ENCODE assay signal across 23 cellular contexts in the genomic region with DNA sequence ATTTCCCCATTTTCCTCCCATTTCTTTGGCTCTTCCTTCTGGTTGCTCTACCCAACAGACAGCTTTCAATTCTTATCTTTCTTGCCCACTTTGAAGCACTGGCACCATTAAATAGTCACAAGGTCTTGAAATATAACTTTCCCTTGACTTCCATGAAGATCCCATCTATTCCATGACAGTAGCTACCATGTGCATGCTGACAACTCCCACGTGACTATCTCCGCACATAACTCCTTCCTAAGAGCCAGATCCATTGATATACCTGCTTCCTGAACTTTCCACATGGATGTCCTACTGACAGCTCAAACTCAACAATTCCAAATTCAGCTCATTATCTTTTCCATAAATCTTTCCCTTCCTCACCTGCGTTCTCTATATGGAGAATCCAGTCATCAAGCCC.
DNase-seq lines count a peak whose midpoint lies in the region; ATAC-seq, FAIRE-seq and TF ChIP-seq lines count a peak whose summit lies in the region.
"Had no signal": no experiment of that assay in that cellular context is flagged by ENCODE, and none has a peak within 500 bp of the region (broad histone marks: within the 10 kb centered on the region; RNA-seq: fewer than 3 reads in every experiment).

No MANE protein-coding gene starts in this region.

- DNase-seq in HepG2 (ENCODE audit: low spot score) (no peak), right lobe of liver (no peak), colonic mucosa (peak; percentile 14), osteoblast (ENCODE audit: insufficient read length, low spot score, missing footprints) (no peak), GM12891 (ENCODE audit: insufficient read length, low spot score) (no peak), H7 (no peak)
- DNase-seq: ACHN; AML-193; BE2C; CD4-positive, alpha-beta T cell; CD8-positive, alpha-beta memory T cell; DMS 273 treated with DMSO at 0.1 percent for 48 hours; DMS79; GDM1 had no signal

- H2AFZ ChIP-seq in HepG2 (ENCODE audit: low read length) (no peak overlapping the region), osteoblast (ENCODE audit: low read length) (no peak overlapping the region)
- H2AFZ ChIP-seq: GM23338 had no signal

- H3K27ac ChIP-seq in HepG2 (ENCODE audit: extremely low read length, insufficient read depth, low read length), result no peak overlapping the region
- no peak overlapping the region for H3K27ac ChIP-seq in right lobe of liver
- H3K27ac ChIP-seq in colonic mucosa, result peak overlapping the region; percentile 41
- no peak overlapping the region for H3K27ac ChIP-seq in osteoblast (ENCODE audit: low read depth, low read length)
- H3K27ac ChIP-seq: 22Rv1; BLaER1 treated with 17β-estradiol and CSF1 and Interleukin-3, amounts not matched to agents 10 nM and 100 nM had no signal

- TF ChIP-seq EP300 in HepG2 (IDR thresholded peaks at IDR 0.05; ENCODE audit: low read depth in 2 of 2, low read length in 2 of 2) (no peak), HepG2 (CRISPR knock-in tag; IDR thresholded peaks at IDR 0.05; ENCODE audit: borderline replicate concordance) (no peak)

- H3K79me2 ChIP-seq in HepG2 (ENCODE audit: insufficient read depth, low read length) (no peaks in the 10 kb centered on the region), osteoblast (ENCODE audit: insufficient read depth, low read length) (no peaks in the 10 kb centered on the region)

- in situ Hi-C loops in HepG2 (cut with HindIII; ENCODE audit: extremely low pct_ligation_motif_present, low pct_unique_long_range_greater_than_20kb), result no loop called here

- no TSS peak for BruUV-seq in HepG2 (replicated peaks; lab: Mats Ljungman, UMichigan)

- H3K9me3 ChIP-seq in HepG2 (ENCODE audit: low read length) (no peaks in the 10 kb centered on the region), right lobe of liver (no peaks in the 10 kb centered on the region), colonic mucosa (no peaks in the 10 kb centered on the region), osteoblast (ENCODE audit: low read depth, low read length) (no peaks in the 10 kb centered on the region)
- H3K9me3 ChIP-seq: BE2C, HAP-1 had no signal

- WGBS in HepG2 (ENCODE audit: low lambda C conversion rate), result 77% methylated on average over 3 of the region's 3 CpGs
- 91% methylated on average over 3 of the region's 3 CpGs for WGBS in right lobe of liver (ENCODE audit: insufficient coverage, low coverage, low lambda C conversion rate, missing lambda C conversion rate)

- peaks cover 10% of the 10 kb centered on the region; the same call in 1 of the 2 replicates for H3K4me1 ChIP-seq in HepG2 (ENCODE audit: insufficient read depth, low read length)
- peaks cover 0 to 29% (median 3%) of the 10 kb centered on the region in 4 donors for H3K4me1 ChIP-seq in right lobe of liver
- no peaks in the 10 kb centered on the region for H3K4me1 ChIP-seq in colonic mucosa
- H3K4me1 ChIP-seq in osteoblast (ENCODE audit: insufficient read depth, low read length), result peaks cover 9% of the 10 kb centered on the region
- H3K4me1 ChIP-seq: BE2C, HAP-1 had no signal

- TF ChIP-seq POLR2A in HepG2 (IDR thresholded peaks at IDR 0.05; ENCODE audit: insufficient read depth in 1 of 2, low read depth in 2 of 2, low read length in 2 of 2) (no peak), right lobe of liver (IDR thresholded peaks at IDR 0.05) (no peak), GM12891 (IDR thresholded peaks at IDR 0.05; ENCODE audit: low read depth, low read length) (no peak)

- ATAC-seq in HepG2 (no peak), right lobe of liver (no peak), HG03108 (IDR thresholded peaks at IDR 0.05; ENCODE audit: unreplicated experiment) (no peak)
- ATAC-seq: GM12878, GM23338 had no signal

- FAIRE-seq in HepG2 (lab: Jason Lieb, UNC) (no peak), GM12891 (lab: Jason Lieb, UNC) (no peak)
- FAIRE-seq: A204.1, D721Med, GM12878, GM18507 had no signal

- H3K9ac ChIP-seq in HepG2 (ENCODE audit: insufficient read depth, low read depth, low read length) (no peak overlapping the region), colonic mucosa (ENCODE audit: low read depth in 2 of 2, low read length in 2 of 2) (no peak overlapping the region)
- H3K9ac ChIP-seq: BLaER1 treated with 17β-estradiol and CSF1 and Interleukin-3, amounts not matched to agents 10 nM and 100 nM had no signal

- intact Hi-C loops in HepG2 (cut with micrococcal nuclease; ENCODE audit: unreplicated experiment), result no loop called here
- intact Hi-C loops in right lobe of liver (cut with DNase I), result no loop called here
- intact Hi-C loops in colonic mucosa (cut with DNase I), result no loop called here

- no peak for TF ChIP-seq RAD21 in HepG2 (CRISPR knock-in tag; IDR thresholded peaks at IDR 0.05)

- H3K27me3 ChIP-seq in HepG2 (ENCODE audit: control insufficient read depth in 1 of 2, insufficient read depth in 2 of 2, low read length in 2 of 2) (no peaks in the 10 kb centered on the region), right lobe of liver (no peaks in the 10 kb centered on the region), colonic mucosa (no peaks in the 10 kb centered on the region), osteoblast (ENCODE audit: insufficient read depth, low read length) (no peaks in the 10 kb centered on the region), H7 (ENCODE audit: control insufficient read depth, insufficient read depth, low read length) (no peaks in the 10 kb centered on the region)
- H3K27me3 ChIP-seq: BE2C; BLaER1 treated with 17β-estradiol and CSF1 and Interleukin-3, amounts not matched to agents 10 nM and 100 nM had no signal

- TF ChIP-seq CTCF in HepG2 (CRISPR knock-in tag; IDR thresholded peaks at IDR 0.05) (no peak), right lobe of liver (IDR thresholded peaks at IDR 0.05) (no peak), colonic mucosa (IDR thresholded peaks at IDR 0.05) (no peak), osteoblast (IDR thresholded peaks at IDR 0.05; ENCODE audit: extremely low read depth, low read depth, low read length) (no peak)

- H3K4me2 ChIP-seq in HepG2 (ENCODE audit: low read depth, low read length), result no peak overlapping the region
- H3K4me2 ChIP-seq in osteoblast (ENCODE audit: insufficient read depth, low read length), result peak overlapping the region; percentile 32
- H3K4me2 ChIP-seq: BLaER1 treated with 17β-estradiol and CSF1 and Interleukin-3, amounts not matched to agents 10 nM and 100 nM; GM23338 had no signal

- H4K20me1 ChIP-seq in HepG2 (ENCODE audit: insufficient read depth, low read length) (no peaks in the 10 kb centered on the region), osteoblast (ENCODE audit: insufficient read depth, low read length) (no peaks in the 10 kb centered on the region)
- H4K20me1 ChIP-seq: BLaER1 treated with 17β-estradiol and CSF1 and Interleukin-3, amounts not matched to agents 10 nM and 100 nM had no signal

- CTCF ChIA-PET in HepG2 (lab: Yijun Ruan, JAX; ENCODE audit: low intra/inter-chr PET ratio, low total read pairs), result no interaction called here

- POLR2A ChIA-PET in HepG2 (lab: Yijun Ruan, JAX), result interaction anchor here (0.8 kb wide), 1 partner anchor 21 kb away, joined by 5 read pairs; no protein-coding TSS in a partner anchor

- H3K4me3 ChIP-seq in HepG2 (replicated peaks in 1 of 3; ENCODE audit: insufficient read depth in 1 of 3, low read depth in 2 of 3, low read length in 3 of 3), result no peak overlapping the region
- H3K4me3 ChIP-seq in right lobe of liver, result no peak overlapping the region
- H3K4me3 ChIP-seq in colonic mucosa, result no peak overlapping the region
- H3K4me3 ChIP-seq in osteoblast (ENCODE audit: insufficient read depth, low read length), result no peak overlapping the region
- no peak overlapping the region for H3K4me3 ChIP-seq in H7 (ENCODE audit: insufficient read depth, low read depth, low read length)
- H3K4me3 ChIP-seq: BLaER1 treated with 17β-estradiol and CSF1 and Interleukin-3, amounts not matched to agents 10 nM and 100 nM; GM12878; GM23338; HAP-1 had no signal

- H3K36me3 ChIP-seq in HepG2 (replicated peaks in 1 of 2; ENCODE audit: control insufficient read depth in 1 of 2, insufficient read depth in 2 of 2, low read length in 2 of 2) (no peaks in the 10 kb centered on the region), right lobe of liver (no peaks in the 10 kb centered on the region), colonic mucosa (no peaks in the 10 kb centered on the region), osteoblast (ENCODE audit: insufficient read depth, low read length) (no peaks in the 10 kb centered on the region), H7 (replicated peaks; ENCODE audit: control insufficient read depth, insufficient read depth, low read length) (no peaks in the 10 kb centered on the region)
- H3K36me3 ChIP-seq: BE2C, HAP-1 had no signal

TF ChIP-seq in HepG2, 621 proteins besides CTCF, POLR2A, EP300 and RAD21 (continues in another document):
- TF ChIP-seq ZNF598 (CRISPR knock-in tag; IDR thresholded peaks at IDR 0.05; ENCODE audit: borderline replicate concordance) (no peak), ZBTB34 (CRISPR knock-in tag; IDR thresholded peaks at IDR 0.05) (no peak)

TF ChIP-seq in GM12891, 5 proteins besides CTCF, POLR2A, EP300 and RAD21:
- no peak for TF ChIP-seq SPI1 (IDR thresholded peaks at IDR 0.05; ENCODE audit: low read depth, low read length)
- no peak for TF ChIP-seq PAX5 (IDR thresholded peaks at IDR 0.05; ENCODE audit: insufficient read depth, low read length, severe bottlenecking)
- no peak for TF ChIP-seq POLR2AphosphoS5 (IDR thresholded peaks at IDR 0.05; ENCODE audit: low read depth, low read length)
- TF ChIP-seq TAF1 (IDR thresholded peaks at IDR 0.05; ENCODE audit: low read depth, low read length), result no peak
TF ChIP-seq in GM12891: peak in this region for 0.
